In the genomic region with DNA sequence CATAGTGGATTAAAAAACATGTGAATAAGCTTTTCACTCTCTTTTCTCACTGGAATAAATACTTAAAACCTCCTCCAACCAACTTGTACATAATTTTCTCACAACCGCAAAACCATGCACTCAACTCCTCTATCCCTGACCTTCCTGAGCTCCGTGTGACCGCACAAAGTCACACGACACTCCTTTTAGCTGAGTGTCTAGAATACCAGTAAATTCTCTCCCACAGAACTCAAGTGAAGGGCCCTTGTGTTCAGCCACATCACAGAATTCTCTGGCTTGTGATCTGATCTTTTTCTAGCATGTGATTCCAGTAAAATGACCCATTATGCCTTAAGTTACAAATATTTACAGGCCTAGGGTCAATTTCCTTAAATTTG, we compare ENCODE assay signal across 18 cellular contexts.
"Had no signal": no experiment of that assay in that cellular context is flagged by ENCODE, and none has a peak within 500 bp of the region (broad histone marks: within the 10 kb centered on the region; RNA-seq: fewer than 3 reads in every experiment).

No MANE protein-coding gene starts in this region.

- H3K27ac ChIP-seq: body of pancreas, colonic mucosa, esophagus squamous epithelium, lower lobe of right lung, neutrophil, tibial nerve, vagina had no signal

- H3K36me3 ChIP-seq: colonic mucosa, esophagus squamous epithelium, lower lobe of right lung, neutrophil, tibial nerve, vagina had no signal

- H3K27ac Mint-ChIP-seq: activated CD8-positive, alpha-beta T cell treated with anti-CD3 and anti-CD28 coated beads for 36 hours; activated naive CD4-positive, alpha-beta T cell treated with anti-CD3 and anti-CD28 coated beads, Interleukin-2, amount 50 U/mL, for 72 hours; activated T-cell treated with anti-CD3 and anti-CD28 coated beads, Interleukin-2, amount 50 U/mL, for 72 hours; naive B cell; stimulated activated memory B cell treated with anti-CD40 and anti-IgM and Interleukin-4, amounts not matched to agents 10 μg/mL and 1 μg/mL and 100 μg/mL, for 72 hours; T-helper 1 cell treated with Interleukin-12 subunit alpha and Interleukin-12 subunit beta and Interleukin-4 antibody, amounts not matched to agents 30 μg/mL and 1 μg/mL, for 36 hours had no signal

- H3K9me3 ChIP-seq: body of pancreas, colonic mucosa, esophagus squamous epithelium, lower lobe of right lung, neutrophil, tibial nerve, vagina had no signal

- ATAC-seq: activated CD8-positive, alpha-beta T cell treated with anti-CD3 and anti-CD28 coated beads for 36 hours; activated naive CD4-positive, alpha-beta T cell treated with anti-CD3 and anti-CD28 coated beads, Interleukin-2, amount 50 U/mL, for 72 hours; activated T-cell treated with anti-CD3 and anti-CD28 coated beads, Interleukin-2, amount 50 U/mL, for 72 hours; body of pancreas; stimulated activated memory B cell treated with anti-CD40 and anti-IgM and Interleukin-4, amounts not matched to agents 10 μg/mL and 1 μg/mL and 100 μg/mL, for 72 hours had no signal

- H3K4me1 ChIP-seq: body of pancreas, colonic mucosa, esophagus squamous epithelium, lower lobe of right lung, tibial nerve, vagina had no signal

- H3K4me3 ChIP-seq: body of pancreas, colonic mucosa, esophagus squamous epithelium, lower lobe of right lung, tibial nerve, vagina had no signal

- H3K27me3 ChIP-seq: body of pancreas, colonic mucosa, neutrophil, tibial nerve, vagina had no signal

- H3K36me3 Mint-ChIP-seq: activated naive CD4-positive, alpha-beta T cell treated with anti-CD3 and anti-CD28 coated beads, Interleukin-2, amount 50 U/mL, for 72 hours; naive B cell; stimulated activated memory B cell treated with anti-CD40 and anti-IgM and Interleukin-4, amounts not matched to agents 10 μg/mL and 1 μg/mL and 100 μg/mL, for 72 hours had no signal

- DNase-seq: activated CD4-positive, alpha-beta T cell treated with anti-CD3 and anti-CD28 coated beads for 4 hours; activated CD8-positive, alpha-beta T cell treated with anti-CD3 and anti-CD28 coated beads for 36 hours; activated gamma-delta T cell; activated T-cell treated with anti-CD3 and anti-CD28 coated beads, Interleukin-2, amount 50 U/mL, for 72 hours; body of pancreas; central memory CD4-positive, alpha-beta T cell; colonic mucosa; esophagus squamous epithelium; head of caudate nucleus; lower lobe of right lung; naive B cell; stimulated activated CD4-positive, alpha-beta T cell treated with anti-CD3 and anti-CD28 coated beads, Interleukin-2, amount 100 ng/mL, for 48 hours had no signal

- H3K4me3 Mint-ChIP-seq: activated CD8-positive, alpha-beta T cell treated with anti-CD3 and anti-CD28 coated beads for 36 hours; activated T-cell treated with anti-CD3 and anti-CD28 coated beads, Interleukin-2, amount 50 U/mL, for 72 hours; stimulated activated memory B cell treated with anti-CD40 and anti-IgM and Interleukin-4, amounts not matched to agents 10 μg/mL and 1 μg/mL and 100 μg/mL, for 72 hours; T-helper 1 cell treated with Interleukin-12 subunit alpha and Interleukin-12 subunit beta and Interleukin-4 antibody, amounts not matched to agents 30 μg/mL and 1 μg/mL, for 36 hours had no signal
